In genomic region chr17:33838281-33838680, GRCh38 we compare ENCODE assay signal across 16 cellular contexts.
"Had no signal": no experiment of that assay in that cellular context is flagged by ENCODE, and none has a peak within 500 bp of the region (broad histone marks: within the 10 kb centered on the region; RNA-seq: fewer than 3 reads in every experiment).

No MANE protein-coding gene starts in this region.

- H3K9ac ChIP-seq: KMS-11 had no signal

- H3K36me3 ChIP-seq: brain microvascular endothelial cell had no signal

- H3K27ac ChIP-seq: brain microvascular endothelial cell, KMS-11 had no signal

- H3K4me2 ChIP-seq: KMS-11 had no signal

- H3K27me3 ChIP-seq: brain microvascular endothelial cell had no signal

- DNase-seq: activated CD4-positive, alpha-beta T cell treated with anti-CD3 and anti-CD28 coated beads for 4 hours; activated CD8-positive, alpha-beta memory T cell treated with anti-CD3 and anti-CD28 coated beads, Interleukin-2, amount 50 U/mL, for 4 hours; activated CD8-positive, alpha-beta T cell treated with anti-CD3 and anti-CD28 coated beads for 36 hours; activated gamma-delta T cell treated with Interleukin-2 at 50 U/mL for 16 hours; activated naive CD4-positive, alpha-beta T cell treated with anti-CD3 and anti-CD28 coated beads, Interleukin-2, amount 10 ng/mL, durations not matched to agents 7 days and 5 days; activated naive CD8-positive, alpha-beta T cell treated with anti-CD3 and anti-CD28 coated beads for 36 hours; activated T-cell treated with anti-CD3 and anti-CD28 coated beads, Interleukin-2, amount 50 U/mL, for 72 hours; brain microvascular endothelial cell; NCI-H1092; NCI-H1417; NCI-H1930; NCI-H510A treated with DMSO at 0.1 percent for 48 hours; PC-3; SHP77 treated with DMSO at 0.1 percent for 48 hours had no signal

- FAIRE-seq: RCC 7860 had no signal
